In genomic region chr10:30988831-30989458, GRCh38 we compare ENCODE assay signal across 17 cellular contexts. TPM values are rescaled to one million over a fixed set of nuclear protein-coding genes. Genes with fewer than 3 reads are reported as not detected.
A peak's percentile ranks its signal among the peaks of the same experiment; 100 is the strongest.
DNase-seq lines count a peak whose midpoint lies in the region; ATAC-seq and TF ChIP-seq lines count a peak whose summit lies in the region.
"Had no signal": no experiment of that assay in that cellular context is flagged by ENCODE, and none has a peak within 500 bp of the region (broad histone marks: within the 10 kb centered on the region; RNA-seq: fewer than 3 reads in every experiment).

No MANE protein-coding gene starts in this region.

- H3K9me1 ChIP-seq in IMR-90 (ENCODE audit: insufficient read depth, low read length), result no peaks in the 10 kb centered on the region; the same call in 1 of the 2 replicates

- H2AK5ac ChIP-seq in IMR-90 (ENCODE audit: low read depth, low read length), result no peak overlapping the region

- H4K8ac ChIP-seq in IMR-90 (ENCODE audit: low read depth in 2 of 2, low read length in 2 of 2), result peak overlapping the region in 1 of 2 experiments; percentile 31; a peak in 1 of 4 replicates

- peak overlapping the region; percentile 78 for H2BK20ac ChIP-seq in IMR-90 (ENCODE audit: low read depth, low read length)

- peak; percentile 57 for DNase-seq in IMR-90
- no peak for DNase-seq in ascending aorta (ENCODE audit: low spot score in 2 of 2)
- no peak for DNase-seq in left ventricle myocardium inferior
- DNase-seq in smooth muscle cell (lab: John Stamatoyannopoulos, UW; ENCODE audit: unreplicated experiment), result no peak
- DNase-seq in amygdala (lab: John Stamatoyannopoulos, UW), result no peak
- no peak for DNase-seq in sciatic nerve (ENCODE audit: low spot score)
- no peak for DNase-seq in SKM-1 treated with dmso at 0.1 percent for 144 hours (lab: John Stamatoyannopoulos, UW; ENCODE audit: unreplicated experiment)
- no peak for DNase-seq in putamen (ENCODE audit: low spot score)
- DNase-seq: activated CD8-positive, alpha-beta T cell treated with anti-CD3 and anti-CD28 coated beads, Interleukin-2, amount 10 ng/mL, durations not matched to agents 7 days and 5 days; activated T-cell treated with anti-CD3 and anti-CD28 coated beads, Interleukin-2, amount 50 U/mL, for 4 hours; DND-41; head of caudate nucleus; NCI-H1930; stimulated activated naive B cell treated with anti-CD40 and anti-IgM and Interleukin-4, amounts not matched to agents 10 μg/mL and 1 μg/mL and 100 μg/mL, for 72 hours had no signal

- no CpG with 5 or more reads among the region's 1 CpG for WGBS in IMR-90 (ENCODE audit: extremely low coverage in 2 of 2, insufficient read length in 1 of 2), 2 experiments
- 16% methylated on average over 1 of the region's 1 CpG for WGBS in smooth muscle cell (ENCODE audit: low lambda C conversion rate)

- TF ChIP-seq CTCF in IMR-90 (conservative IDR thresholded peaks at IDR 0.05; ENCODE audit: low read depth, low read length) (no peak), ascending aorta (IDR thresholded peaks at IDR 0.05) (no peak), left ventricle myocardium inferior (IDR thresholded peaks at IDR 0.05; ENCODE audit: borderline replicate concordance) (no peak), smooth muscle cell (IDR thresholded peaks at IDR 0.05; ENCODE audit: borderline replicate concordance, insufficient read depth, poor library complexity, severe bottlenecking) (no peak)

- H3K36me3 ChIP-seq in IMR-90 (ENCODE audit: control insufficient read depth, insufficient read depth, low read length) (no peaks in the 10 kb centered on the region), ascending aorta (no peaks in the 10 kb centered on the region), left ventricle myocardium inferior (no peaks in the 10 kb centered on the region), smooth muscle cell (ENCODE audit: low read depth) (no peaks in the 10 kb centered on the region)
- H3K36me3 ChIP-seq: esophagus muscularis mucosa had no signal

- H2BK15ac ChIP-seq in IMR-90 (ENCODE audit: low read depth, low read length), result 0 out of 3 replicates have a peak overlapping the region, but pooled peaks have one; percentile 37

- H3K27ac ChIP-seq in IMR-90 (ENCODE audit: insufficient read depth, low read length), result no peak overlapping the region
- peak overlapping the region; percentile 65 to 66 for H3K27ac ChIP-seq in ascending aorta
- H3K27ac ChIP-seq in left ventricle myocardium inferior (replicated peaks), result peak overlapping the region; percentile 86
- peak overlapping the region; percentile 22 for H3K27ac ChIP-seq in smooth muscle cell (ENCODE audit: low read depth)
- H3K27ac ChIP-seq: RWPE1 had no signal

- peak; percentile 15; the same call in 1 of the 2 replicates for ATAC-seq in IMR-90 (ENCODE audit: low read depth)
- no peak for ATAC-seq in sciatic nerve
- ATAC-seq: activated CD8-positive, alpha-beta T cell treated with anti-CD3 and anti-CD28 coated beads, Interleukin-2, amount 10 ng/mL, durations not matched to agents 7 days and 5 days; activated T-cell treated with anti-CD3 and anti-CD28 coated beads, Interleukin-2, amount 50 U/mL, for 4 hours; GM23338; stimulated activated naive B cell treated with anti-CD40 and anti-IgM and Interleukin-4, amounts not matched to agents 10 μg/mL and 1 μg/mL and 100 μg/mL, for 72 hours had no signal

- H3K14ac ChIP-seq in IMR-90 (replicated peaks; ENCODE audit: low read depth, low read length), result no peak overlapping the region; the same call in 1 of the 2 replicates

- CTCF ChIA-PET in IMR-90 (lab: Yijun Ruan, JAX), result interaction anchor here (0.6 to 1.1 kb wide), 2 partner anchors 17 to 205 kb away, joined by 3 read pairs; no protein-coding TSS in a partner anchor

- H3K4me3 ChIP-seq in IMR-90 (ENCODE audit: insufficient read depth, low read depth, low read length) (no peak overlapping the region), ascending aorta (no peak overlapping the region), left ventricle myocardium inferior (peak overlapping the region; percentile 9), smooth muscle cell (no peak overlapping the region)
- H3K4me3 ChIP-seq: esophagus muscularis mucosa, GM23338 had no signal

- no peaks in the 10 kb centered on the region for H3K79me2 ChIP-seq in smooth muscle cell (ENCODE audit: low read depth)

- H3K18ac ChIP-seq in IMR-90 (ENCODE audit: low read depth, low read length), result no peak overlapping the region

- POLR2A ChIA-PET in IMR-90 (lab: Charles Lee; ENCODE audit: unreplicated experiment), result no interaction called here

- H3K4me1 ChIP-seq in IMR-90 (ENCODE audit: control insufficient read depth, insufficient read depth, low read length), result peaks cover 3% of the 10 kb centered on the region; the same call in 1 of the 2 replicates
- H3K4me1 ChIP-seq in ascending aorta, result peaks cover 9 to 42% of the 10 kb centered on the region in 2 donors
- peaks cover 92% of the 10 kb centered on the region for H3K4me1 ChIP-seq in left ventricle myocardium inferior
- H3K4me1 ChIP-seq in smooth muscle cell (ENCODE audit: low read depth), result peaks cover 7% of the 10 kb centered on the region

- no peak overlapping the region for H4K5ac ChIP-seq in IMR-90 (ENCODE audit: low read depth, low read length)

- peaks cover 12 to 40% of the 10 kb centered on the region in 2 experiments for H3K79me1 ChIP-seq in IMR-90 (ENCODE audit: low read depth in 1 of 2, low read length in 2 of 2)

- H4K20me1 ChIP-seq in IMR-90 (ENCODE audit: insufficient read depth, low read length), result no peaks in the 10 kb centered on the region
- H4K20me1 ChIP-seq in smooth muscle cell (ENCODE audit: low read depth), result no peaks in the 10 kb centered on the region

- in situ Hi-C loops in IMR-90 (cut with MboI; ENCODE audit: low sequenced_read_pairs), result no loop called here

- BruUV-seq in IMR-90 (replicated peaks; lab: Mats Ljungman, UMichigan), result no TSS peak

- H3K27me3 ChIP-seq in IMR-90 (ENCODE audit: control insufficient read depth, insufficient read depth, low read length) (no peaks in the 10 kb centered on the region), ascending aorta (no peaks in the 10 kb centered on the region), left ventricle myocardium inferior (ENCODE audit: low read depth) (no peaks in the 10 kb centered on the region), smooth muscle cell (ENCODE audit: low read depth) (no peaks in the 10 kb centered on the region)
- H3K27me3 ChIP-seq: esophagus muscularis mucosa had no signal

- H2BK120ac ChIP-seq in IMR-90 (ENCODE audit: low read depth, low read length), result peak overlapping the region; percentile 43; the same call in 1 of the 2 replicates

- H2AK9ac ChIP-seq in IMR-90 (replicated peaks; ENCODE audit: low read depth, low read length, poor library complexity), result no peak overlapping the region

- dilution Hi-C loops in IMR-90 (cut with HindIII; ENCODE audit: low sequenced_read_pairs, unreplicated experiment), result no loop called here

- H3K4me2 ChIP-seq in IMR-90 (ENCODE audit: low read depth, low read length), result no peak overlapping the region
- H3K4me2 ChIP-seq in smooth muscle cell, result peak overlapping the region; percentile 49
- H3K4me2 ChIP-seq: GM23338 had no signal

- H3F3A ChIP-seq in smooth muscle cell (ENCODE audit: low read depth), result no peaks in the 10 kb centered on the region

- no peak overlapping the region for H3K23ac ChIP-seq in IMR-90 (ENCODE audit: low read depth, low read length)

- no peak overlapping the region for H3K56ac ChIP-seq in IMR-90 (ENCODE audit: extremely low read depth, insufficient read depth, low read length)

- no peak for TF ChIP-seq RAD21 in IMR-90 (IDR thresholded peaks at IDR 0.05; ENCODE audit: low read length)

- intact Hi-C loops in IMR-90 (cut with micrococcal nuclease) (no loop called here), ascending aorta (cut with DNase I) (loop anchor here (5.0 kb wide), 1 partner anchor 172 kb away; no protein-coding TSS in a partner anchor), left ventricle myocardium inferior (cut with micrococcal nuclease) (no loop called here), sciatic nerve (cut with DNase I) (no loop called here)

- TF ChIP-seq POLR2A in IMR-90 (IDR thresholded peaks at IDR 0.05; ENCODE audit: low read depth, low read length), result no peak

- H3K4ac ChIP-seq in IMR-90 (ENCODE audit: low read depth, low read length), result peak overlapping the region; percentile 9; the same call in 1 of the 2 replicates

- H3K9ac ChIP-seq in IMR-90 (ENCODE audit: low read depth, low read length) (no peak overlapping the region), smooth muscle cell (ENCODE audit: low read depth) (no peak overlapping the region)

- H3K9me3 ChIP-seq in IMR-90 (ENCODE audit: control insufficient read depth, insufficient read depth, low read length), result peaks cover 3% of the 10 kb centered on the region; the same call in 1 of the 2 replicates
- peaks cover 0 to 5% of the 10 kb centered on the region in 2 donors for H3K9me3 ChIP-seq in ascending aorta
- H3K9me3 ChIP-seq in left ventricle myocardium inferior (replicated peaks), result peaks cover 6% of the 10 kb centered on the region
- no peaks in the 10 kb centered on the region for H3K9me3 ChIP-seq in smooth muscle cell (replicated peaks; ENCODE audit: low read depth)
- H3K9me3 ChIP-seq: esophagus muscularis mucosa had no signal

- H2AFZ ChIP-seq in IMR-90 (replicated peaks; ENCODE audit: low read length, poor library complexity) (no peak overlapping the region), smooth muscle cell (ENCODE audit: low read depth) (peak overlapping the region; percentile 31)
- H2AFZ ChIP-seq: GM23338 had no signal

- H4K91ac ChIP-seq in IMR-90 (ENCODE audit: insufficient read depth, low read depth, low read length), result peak overlapping the region; percentile 0; the same call in 1 of the 2 replicates

- H2BK5ac ChIP-seq in IMR-90 (ENCODE audit: low read depth, low read length, poor library complexity, severe bottlenecking), result peak overlapping the region; percentile 61

TF ChIP-seq in IMR-90, 13 proteins besides CTCF, POLR2A, EP300 and RAD21 (continues in another document):
- TF ChIP-seq MAZ (IDR thresholded peaks at IDR 0.05; ENCODE audit: borderline replicate concordance, low read depth, low read length) (no peak), MAFK (IDR thresholded peaks at IDR 0.05; ENCODE audit: low read depth, low read length) (no peak), CHD1 (IDR thresholded peaks at IDR 0.05; ENCODE audit: low read depth, low read length) (no peak), RCOR1 (IDR thresholded peaks at IDR 0.05; ENCODE audit: insufficient replicate concordance, low read length) (no peak), SMC3 (IDR thresholded peaks at IDR 0.05; ENCODE audit: low read depth, low read length) (no peak)

RNA-seq across cellular contexts. Expression of gene ZNF438, which starts 42.7 kb away (rescaled TPM):
- 2.8 and 2.9 TPM in 2 replicates for total RNA-seq in IMR-90 (2012; rRNA removed)
- polyA plus RNA-seq in IMR-90 (2012; rRNA removed), result 1.8 TPM in 2 replicates
- 0.75 and 0.88 TPM in 2 replicates for polyA plus RNA-seq in IMR-90 (2012; cell fraction: cytosol; rRNA removed)
- 1.1 and 4.6 TPM in 2 replicates for polyA plus RNA-seq in IMR-90 (2012; cell fraction: nucleus; rRNA removed; ENCODE audit: low replicate concordance)
- total RNA-seq in ascending aorta, result 1.7 TPM
- 13.2 TPM for total RNA-seq in left ventricle myocardium inferior
- total RNA-seq in smooth muscle cell, result 3.4 TPM in 2 replicates
- 2.8 and 3.2 TPM in 2 replicates for polyA plus RNA-seq in smooth muscle cell
- 15.3 TPM for total RNA-seq in sciatic nerve
